Comparison of ENCODE assay signal across 1 cellular context in genomic region chr3:159637895-159638542, GRCh38.
TF ChIP-seq lines count a peak whose summit lies in the region.

No MANE protein-coding gene starts in this region.

TF ChIP-seq in A549, 52 proteins besides CTCF, POLR2A, EP300 and RAD21 (continued from another document):
- no peak for TF ChIP-seq ZFP36 (IDR thresholded peaks at IDR 0.05; ENCODE audit: borderline replicate concordance, partially characterized antibody)
TF ChIP-seq in A549: peak in this region for 3.
